1 cellular context compared by ENCODE assay signal in the genomic region with DNA sequence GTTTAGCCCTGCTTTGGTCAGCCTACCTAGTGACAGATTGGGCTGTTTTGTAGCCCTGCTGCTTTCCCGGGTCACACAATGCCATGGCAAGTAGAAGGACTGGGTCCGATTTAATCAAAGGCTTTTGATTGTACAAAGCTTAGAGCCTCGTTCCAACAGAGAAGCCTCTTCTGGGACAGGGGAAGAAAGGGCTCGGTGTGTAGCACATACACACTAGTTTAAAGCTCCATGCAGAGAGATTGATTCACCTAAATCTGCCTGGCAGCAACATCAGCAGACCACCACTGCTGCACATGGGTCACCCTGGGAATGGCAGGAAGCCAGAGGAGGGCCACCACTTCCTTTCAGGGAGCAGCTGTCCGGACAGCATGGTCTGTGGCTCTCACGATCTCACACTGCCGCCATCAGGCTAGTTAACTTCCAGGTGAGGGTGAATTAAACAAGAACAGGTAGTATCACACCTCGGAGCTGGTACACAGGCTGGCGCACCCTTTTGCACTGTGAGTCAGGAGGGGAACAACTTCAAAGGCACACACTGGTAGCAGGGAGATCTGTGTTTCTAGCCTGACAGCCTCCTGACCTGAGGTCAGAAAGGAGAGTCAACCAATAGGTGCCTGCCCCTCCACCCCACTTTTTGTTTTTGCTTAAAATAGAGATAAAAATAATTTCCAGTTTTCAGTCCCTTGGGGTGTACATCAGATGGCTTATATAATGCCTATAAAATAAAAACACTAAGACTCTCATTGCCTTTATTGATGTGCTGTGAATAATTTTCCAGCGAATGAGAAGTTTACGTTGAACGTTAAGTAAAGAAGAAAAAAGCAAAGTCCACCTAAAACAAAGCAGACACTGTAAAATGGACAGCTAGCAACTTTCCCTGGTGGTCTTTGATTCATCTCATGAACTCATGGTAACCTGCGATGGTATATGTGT.
TF ChIP-seq lines count a peak whose summit lies in the region.

No MANE protein-coding gene starts in this region.

TF ChIP-seq in HepG2, 621 proteins besides CTCF, POLR2A, EP300 and RAD21 (continued from another document and continues in another):
- TF ChIP-seq CSRNP1 (CRISPR knock-in tag; IDR thresholded peaks at IDR 0.05), result 0 out of 2 replicates have a peak, but pooled peaks have one; percentile 39
- peak; percentile 45 to 47; a peak in 2 of 4 replicates for TF ChIP-seq NR2F1 (CRISPR knock-in tag; IDR thresholded peaks at IDR 0.05)
- no peak for TF ChIP-seq ZNF468 (CRISPR knock-in tag; IDR thresholded peaks at IDR 0.05)
- TF ChIP-seq ZNF136 (CRISPR knock-in tag; IDR thresholded peaks at IDR 0.05; ENCODE audit: low read depth), result no peak
- 0 out of 2 replicates have a peak, but pooled peaks have one; percentile 9 for TF ChIP-seq FOXO1 (CRISPR knock-in tag; IDR thresholded peaks at IDR 0.05)
- TF ChIP-seq REPIN1 (CRISPR knock-in tag; IDR thresholded peaks at IDR 0.05; ENCODE audit: borderline replicate concordance, low read depth), result peak; percentile 74; the same call in 1 of the 2 replicates
- TF ChIP-seq DNMT3B (CRISPR knock-in tag; conservative IDR thresholded peaks at IDR 0.05), result no peak
- peak; percentile 42 for TF ChIP-seq YY1 (IDR thresholded peaks at IDR 0.05; ENCODE audit: insufficient read depth, insufficient replicate concordance, low read depth, low read length)
- 0 out of 2 replicates have a peak, but pooled peaks have one; percentile 44 for TF ChIP-seq ZNF572 (CRISPR knock-in tag; IDR thresholded peaks at IDR 0.05)
- 0 out of 2 replicates have a peak, but pooled peaks have one; percentile 42 for TF ChIP-seq ZNF292 (CRISPR knock-in tag; IDR thresholded peaks at IDR 0.05; ENCODE audit: borderline replicate concordance, low read depth)
- peak; percentile 21 for TF ChIP-seq TEAD3 (CRISPR knock-in tag; optimal IDR thresholded peaks at IDR 0.05; ENCODE audit: borderline replicate concordance)
- TF ChIP-seq, protein P1, sequence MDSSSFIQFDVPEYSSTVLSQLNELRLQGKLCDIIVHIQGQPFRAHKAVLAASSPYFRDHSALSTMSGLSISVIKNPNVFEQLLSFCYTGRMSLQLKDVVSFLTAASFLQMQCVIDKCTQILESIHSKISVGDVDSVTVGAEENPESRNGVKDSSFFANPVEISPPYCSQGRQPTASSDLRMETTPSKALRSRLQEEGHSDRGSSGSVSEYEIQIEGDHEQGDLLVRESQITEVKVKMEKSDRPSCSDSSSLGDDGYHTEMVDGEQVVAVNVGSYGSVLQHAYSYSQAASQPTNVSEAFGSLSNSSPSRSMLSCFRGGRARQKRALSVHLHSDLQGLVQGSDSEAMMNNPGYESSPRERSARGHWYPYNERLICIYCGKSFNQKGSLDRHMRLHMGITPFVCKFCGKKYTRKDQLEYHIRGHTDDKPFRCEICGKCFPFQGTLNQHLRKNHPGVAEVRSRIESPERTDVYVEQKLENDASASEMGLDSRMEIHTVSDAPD (CRISPR knock-in tag; IDR thresholded peaks at IDR 0.05), result 0 out of 2 replicates have a peak, but pooled peaks have one; percentile 53
- no peak for TF ChIP-seq ZKSCAN5 (CRISPR knock-in tag; IDR thresholded peaks at IDR 0.05)
- TF ChIP-seq, protein P2, sequence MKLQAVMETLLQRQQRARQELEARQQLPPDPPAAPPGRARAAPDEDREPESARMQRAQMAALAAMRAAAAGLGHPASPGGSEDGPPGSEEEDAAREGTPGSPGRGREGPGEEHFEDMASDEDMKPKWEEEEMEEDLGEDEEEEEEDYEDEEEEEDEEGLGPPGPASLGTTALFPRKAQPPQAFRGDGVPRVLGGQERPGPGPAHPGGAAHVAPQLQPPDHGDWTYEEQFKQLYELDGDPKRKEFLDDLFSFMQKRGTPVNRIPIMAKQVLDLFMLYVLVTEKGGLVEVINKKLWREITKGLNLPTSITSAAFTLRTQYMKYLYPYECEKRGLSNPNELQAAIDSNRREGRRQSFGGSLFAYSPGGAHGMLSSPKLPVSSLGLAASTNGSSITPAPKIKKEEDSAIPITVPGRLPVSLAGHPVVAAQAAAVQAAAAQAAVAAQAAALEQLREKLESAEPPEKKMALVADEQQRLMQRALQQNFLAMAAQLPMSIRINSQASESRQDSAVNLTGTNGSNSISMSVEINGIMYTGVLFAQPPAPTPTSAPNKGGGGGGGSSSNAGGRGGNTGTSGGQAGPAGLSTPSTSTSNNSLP (IDR thresholded peaks at IDR 0.05; ENCODE audit: low read depth, low read length), result 0 out of 2 replicates have a peak, but pooled peaks have one; percentile 37
- peak; percentile 29; the same call in 1 of the 2 replicates for TF ChIP-seq PHF8 (CRISPR knock-in tag; IDR thresholded peaks at IDR 0.05)
- no peak for TF ChIP-seq ZNF460 (CRISPR knock-in tag; IDR thresholded peaks at IDR 0.05; ENCODE audit: borderline replicate concordance)
- TF ChIP-seq ZNF776 (CRISPR knock-in tag; IDR thresholded peaks at IDR 0.05), result no peak
- no peak for TF ChIP-seq TP53 (CRISPR knock-in tag; conservative IDR thresholded peaks at IDR 0.05)
- TF ChIP-seq FOXP1 (IDR thresholded peaks at IDR 0.05), result no peak
- TF ChIP-seq FOXP1 (CRISPR knock-in tag; IDR thresholded peaks at IDR 0.05), result peak; percentile 30; the same call in 1 of the 2 replicates
- TF ChIP-seq ZBTB7B (CRISPR knock-in tag; IDR thresholded peaks at IDR 0.05), result peak; percentile 64; the same call in 1 of the 2 replicates
- 0 out of 2 replicates have a peak, but pooled peaks have one; percentile 36 for TF ChIP-seq KDM5B (CRISPR knock-in tag; IDR thresholded peaks at IDR 0.05; ENCODE audit: borderline replicate concordance)
- peak; percentile 47; the same call in 1 of the 2 replicates for TF ChIP-seq RXRA (CRISPR knock-in tag; IDR thresholded peaks at IDR 0.05)
- TF ChIP-seq HNF4A (CRISPR knock-in tag; IDR thresholded peaks at IDR 0.05), result peak; percentile 76
- peak; percentile 30 for TF ChIP-seq ARID5B (CRISPR knock-in tag; IDR thresholded peaks at IDR 0.05)
- TF ChIP-seq TBL1XR1 (IDR thresholded peaks at IDR 0.05; ENCODE audit: borderline replicate concordance, low read length, partially characterized antibody), result no peak
- 0 out of 2 replicates have a peak, but pooled peaks have one; percentile 10 for TF ChIP-seq RXRB (CRISPR knock-in tag; IDR thresholded peaks at IDR 0.05; ENCODE audit: borderline replicate concordance)
- 0 out of 2 replicates have a peak, but pooled peaks have one; percentile 31 for TF ChIP-seq TGIF2 (CRISPR knock-in tag; IDR thresholded peaks at IDR 0.05)
- TF ChIP-seq ZSCAN22 (CRISPR knock-in tag; IDR thresholded peaks at IDR 0.05), result peak; percentile 94
- TF ChIP-seq, protein P3, sequence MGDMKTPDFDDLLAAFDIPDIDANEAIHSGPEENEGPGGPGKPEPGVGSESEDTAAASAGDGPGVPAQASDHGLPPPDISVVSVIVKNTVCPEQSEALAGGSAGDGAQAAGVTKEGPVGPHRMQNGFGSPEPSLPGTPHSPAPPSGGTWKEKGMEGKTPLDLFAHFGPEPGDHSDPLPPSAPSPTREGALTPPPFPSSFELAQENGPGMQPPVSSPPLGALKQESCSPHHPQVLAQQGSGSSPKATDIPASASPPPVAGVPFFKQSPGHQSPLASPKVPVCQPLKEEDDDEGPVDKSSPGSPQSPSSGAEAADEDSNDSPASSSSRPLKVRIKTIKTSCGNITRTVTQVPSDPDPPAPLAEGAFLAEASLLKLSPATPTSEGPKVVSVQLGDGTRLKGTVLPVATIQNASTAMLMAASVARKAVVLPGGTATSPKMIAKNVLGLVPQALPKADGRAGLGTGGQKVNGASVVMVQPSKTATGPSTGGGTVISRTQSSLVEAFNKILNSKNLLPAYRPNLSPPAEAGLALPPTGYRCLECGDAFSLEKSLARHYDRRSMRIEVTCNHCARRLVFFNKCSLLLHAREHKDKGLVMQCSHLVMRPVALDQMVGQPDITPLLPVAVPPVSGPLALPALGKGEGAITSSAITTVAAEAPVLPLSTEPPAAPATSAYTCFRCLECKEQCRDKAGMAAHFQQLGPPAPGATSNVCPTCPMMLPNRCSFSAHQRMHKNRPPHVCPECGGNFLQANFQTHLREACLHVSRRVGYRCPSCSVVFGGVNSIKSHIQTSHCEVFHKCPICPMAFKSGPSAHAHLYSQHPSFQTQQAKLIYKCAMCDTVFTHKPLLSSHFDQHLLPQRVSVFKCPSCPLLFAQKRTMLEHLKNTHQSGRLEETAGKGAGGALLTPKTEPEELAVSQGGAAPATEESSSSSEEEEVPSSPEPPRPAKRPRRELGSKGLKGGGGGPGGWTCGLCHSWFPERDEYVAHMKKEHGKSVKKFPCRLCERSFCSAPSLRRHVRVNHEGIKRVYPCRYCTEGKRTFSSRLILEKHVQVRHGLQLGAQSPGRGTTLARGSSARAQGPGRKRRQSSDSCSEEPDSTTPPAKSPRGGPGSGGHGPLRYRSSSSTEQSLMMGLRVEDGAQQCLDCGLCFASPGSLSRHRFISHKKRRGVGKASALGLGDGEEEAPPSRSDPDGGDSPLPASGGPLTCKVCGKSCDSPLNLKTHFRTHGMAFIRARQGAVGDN (CRISPR knock-in tag; IDR thresholded peaks at IDR 0.05), result peak; percentile 63
- TF ChIP-seq EHMT2 (IDR thresholded peaks at IDR 0.05; ENCODE audit: borderline replicate concordance, low read depth, low read length), result peak; percentile 81; the same call in 1 of the 2 replicates
- peak; percentile 94 for TF ChIP-seq ZEB1 (IDR thresholded peaks at IDR 0.05; ENCODE audit: insufficient replicate concordance, low read depth)
- TF ChIP-seq, protein P4, sequence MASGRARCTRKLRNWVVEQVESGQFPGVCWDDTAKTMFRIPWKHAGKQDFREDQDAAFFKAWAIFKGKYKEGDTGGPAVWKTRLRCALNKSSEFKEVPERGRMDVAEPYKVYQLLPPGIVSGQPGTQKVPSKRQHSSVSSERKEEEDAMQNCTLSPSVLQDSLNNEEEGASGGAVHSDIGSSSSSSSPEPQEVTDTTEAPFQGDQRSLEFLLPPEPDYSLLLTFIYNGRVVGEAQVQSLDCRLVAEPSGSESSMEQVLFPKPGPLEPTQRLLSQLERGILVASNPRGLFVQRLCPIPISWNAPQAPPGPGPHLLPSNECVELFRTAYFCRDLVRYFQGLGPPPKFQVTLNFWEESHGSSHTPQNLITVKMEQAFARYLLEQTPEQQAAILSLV (CRISPR knock-in tag; IDR thresholded peaks at IDR 0.05; ENCODE audit: borderline replicate concordance), result 0 out of 2 replicates have a peak, but pooled peaks have one; percentile 38
- peak; percentile 51; the same call in 1 of the 2 replicates for TF ChIP-seq ZNF317 (CRISPR knock-in tag; IDR thresholded peaks at IDR 0.05)
- 0 out of 2 replicates have a peak, but pooled peaks have one; percentile 55 for TF ChIP-seq DNMT1 (CRISPR knock-in tag; IDR thresholded peaks at IDR 0.05)
- TF ChIP-seq FOXJ3 (CRISPR knock-in tag; IDR thresholded peaks at IDR 0.05; ENCODE audit: borderline replicate concordance), result peak; percentile 74; the same call in 1 of the 2 replicates
- peak; percentile 48; the same call in 1 of the 2 replicates for TF ChIP-seq KDM6A (CRISPR knock-in tag; IDR thresholded peaks at IDR 0.05; ENCODE audit: low read depth)
- peak; percentile 25; the same call in 1 of the 2 replicates for TF ChIP-seq HMG20A (CRISPR knock-in tag; IDR thresholded peaks at IDR 0.05; ENCODE audit: borderline replicate concordance)
- TF ChIP-seq ZNF556 (CRISPR knock-in tag; IDR thresholded peaks at IDR 0.05; ENCODE audit: borderline replicate concordance), result peak; percentile 78; the same call in 1 of the 2 replicates
- TF ChIP-seq, protein P5, sequence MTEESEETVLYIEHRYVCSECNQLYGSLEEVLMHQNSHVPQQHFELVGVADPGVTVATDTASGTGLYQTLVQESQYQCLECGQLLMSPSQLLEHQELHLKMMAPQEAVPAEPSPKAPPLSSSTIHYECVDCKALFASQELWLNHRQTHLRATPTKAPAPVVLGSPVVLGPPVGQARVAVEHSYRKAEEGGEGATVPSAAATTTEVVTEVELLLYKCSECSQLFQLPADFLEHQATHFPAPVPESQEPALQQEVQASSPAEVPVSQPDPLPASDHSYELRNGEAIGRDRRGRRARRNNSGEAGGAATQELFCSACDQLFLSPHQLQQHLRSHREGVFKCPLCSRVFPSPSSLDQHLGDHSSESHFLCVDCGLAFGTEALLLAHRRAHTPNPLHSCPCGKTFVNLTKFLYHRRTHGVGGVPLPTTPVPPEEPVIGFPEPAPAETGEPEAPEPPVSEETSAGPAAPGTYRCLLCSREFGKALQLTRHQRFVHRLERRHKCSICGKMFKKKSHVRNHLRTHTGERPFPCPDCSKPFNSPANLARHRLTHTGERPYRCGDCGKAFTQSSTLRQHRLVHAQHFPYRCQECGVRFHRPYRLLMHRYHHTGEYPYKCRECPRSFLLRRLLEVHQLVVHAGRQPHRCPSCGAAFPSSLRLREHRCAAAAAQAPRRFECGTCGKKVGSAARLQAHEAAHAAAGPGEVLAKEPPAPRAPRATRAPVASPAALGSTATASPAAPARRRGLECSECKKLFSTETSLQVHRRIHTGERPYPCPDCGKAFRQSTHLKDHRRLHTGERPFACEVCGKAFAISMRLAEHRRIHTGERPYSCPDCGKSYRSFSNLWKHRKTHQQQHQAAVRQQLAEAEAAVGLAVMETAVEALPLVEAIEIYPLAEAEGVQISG (CRISPR knock-in tag; IDR thresholded peaks at IDR 0.05), result 0 out of 2 replicates have a peak, but pooled peaks have one; percentile 41
